ENCODE assay signal across 11 cellular contexts in genomic region chr15:28589769-28590168, GRCh38. TPM values are rescaled to one million over a fixed set of nuclear protein-coding genes. Genes with fewer than 3 reads are reported as not detected.
DNase-seq lines count a peak whose midpoint lies in the region; ATAC-seq and TF ChIP-seq lines count a peak whose summit lies in the region.
"Not testable (repeated sequence)": the region's sequence is repeated elsewhere in the genome, so short reads cannot be mapped to it uniquely, and the experiment has no call there.
"Had no signal": no experiment of that assay in that cellular context is flagged by ENCODE, and none has a peak within 500 bp of the region (broad histone marks: within the 10 kb centered on the region; RNA-seq: fewer than 3 reads in every experiment).

No MANE protein-coding gene starts in this region.

- peak overlapping the region; percentile 15; the same call in 1 of the 2 replicates for H3K9ac ChIP-seq in BLaER1
- H3K9ac ChIP-seq in HUES48 (ENCODE audit: low read depth, low read length); endodermal cell (ENCODE audit: extremely low read depth, low read length, poor library complexity, severe bottlenecking); neural progenitor cell: not testable (repeated sequence)

- WGBS in endodermal cell (ENCODE audit: insufficient coverage in 1 of 2, insufficient read length in 1 of 2), 2 experiments, result no CpG with 5 or more reads among the region's 9 CpGs

- H3K27me3 Mint-ChIP-seq in T-helper 17 cell; activated naive CD8-positive, alpha-beta T cell; endodermal cell (ENCODE audit: insufficient read depth); neural progenitor cell (ENCODE audit: insufficient read depth, low read depth); stimulated activated naive CD8-positive, alpha-beta T cell treated with anti-CD3 and anti-CD28 coated beads, Interleukin-15, amount 100 ng/mL, for 72 hours: not testable (repeated sequence)

- H3K4me3 Mint-ChIP-seq in T-helper 17 cell, result peak overlapping the region; percentile 96
- peak overlapping the region; percentile 96 for H3K4me3 Mint-ChIP-seq in activated naive CD8-positive, alpha-beta T cell
- peak overlapping the region; percentile 81 for H3K4me3 Mint-ChIP-seq in endodermal cell
- peak overlapping the region; percentile 97 for H3K4me3 Mint-ChIP-seq in neural progenitor cell
- peak overlapping the region; percentile 79 to 90 for H3K4me3 Mint-ChIP-seq in stimulated activated naive CD8-positive, alpha-beta T cell treated with anti-CD3 and anti-CD28 coated beads, Interleukin-15, amount 100 ng/mL, for 72 hours

- not testable (repeated sequence) for H4K20me1 ChIP-seq in BLaER1; neural progenitor cell (ENCODE audit: low read depth)

- not testable (repeated sequence) for H3K27me3 ChIP-seq in BLaER1; HUES48 (ENCODE audit: control insufficient read depth, insufficient read depth, low read length); endodermal cell (ENCODE audit: control insufficient read depth, insufficient read depth, low read length, poor library complexity, severe bottlenecking); neural progenitor cell

- not testable (repeated sequence) for H3F3A ChIP-seq in neural progenitor cell (ENCODE audit: low read depth)

- H2AFZ ChIP-seq in neural progenitor cell (replicated peaks), result not testable (repeated sequence)

- peak in 1 of 3 donors; percentile 2 for DNase-seq in T-helper 17 cell
- DNase-seq in endodermal cell; neural progenitor cell (ENCODE audit: low spot score): not testable (repeated sequence)
- DNase-seq in stimulated activated naive CD8-positive, alpha-beta T cell treated with anti-CD3 and anti-CD28 coated beads, Interleukin-15, amount 100 ng/mL, for 72 hours, result peak in 1 of 2 donors; percentile 5

- H3K36me3 Mint-ChIP-seq in T-helper 17 cell (ENCODE audit: low read depth); activated naive CD8-positive, alpha-beta T cell; endodermal cell (ENCODE audit: low read depth); neural progenitor cell: not testable (repeated sequence)

- not testable (repeated sequence) for H3K79me2 ChIP-seq in neural progenitor cell (ENCODE audit: low read depth)

- H3K4me1 ChIP-seq in BLaER1; HUES48 (ENCODE audit: control insufficient read depth, insufficient read depth, low read length); endodermal cell (ENCODE audit: control insufficient read depth, insufficient read depth, low read length); neural progenitor cell: not testable (repeated sequence)

- peak overlapping the region; percentile 58 for H3K4me3 ChIP-seq in BLaER1
- H3K4me3 ChIP-seq in HUES48 (ENCODE audit: low read depth, low read length), result peak overlapping the region; percentile 48; the same call in 1 of the 2 replicates
- H3K4me3 ChIP-seq in endodermal cell (ENCODE audit: low read length), result peak overlapping the region; percentile 60
- peak overlapping the region; percentile 20; the same call in 1 of the 2 replicates for H3K4me3 ChIP-seq in iPS-18c (ENCODE audit: insufficient read depth, low read depth, low read length)
- peak overlapping the region; percentile 45 for H3K4me3 ChIP-seq in neural progenitor cell

- H3K27ac Mint-ChIP-seq in T-helper 17 cell, result not testable (repeated sequence)
- H3K27ac Mint-ChIP-seq in activated naive CD8-positive, alpha-beta T cell, result peak overlapping the region; percentile 73
- H3K27ac Mint-ChIP-seq in endodermal cell (peak overlapping the region; percentile 91), neural progenitor cell (peak overlapping the region; percentile 79)
- peak overlapping the region; percentile 2 to 85 for H3K27ac Mint-ChIP-seq in stimulated activated naive CD8-positive, alpha-beta T cell treated with anti-CD3 and anti-CD28 coated beads, Interleukin-15, amount 100 ng/mL, for 72 hours

- TF ChIP-seq CTCF in endodermal cell (conservative IDR thresholded peaks at IDR 0.05); neural progenitor cell (IDR thresholded peaks at IDR 0.05): not testable (repeated sequence)

- peak overlapping the region; percentile 37; the same call in 1 of the 2 replicates for H3K4me2 ChIP-seq in BLaER1
- peak overlapping the region; percentile 74 for H3K4me2 ChIP-seq in neural progenitor cell

- not testable (repeated sequence) for H3K36me3 ChIP-seq in BLaER1; HUES48 (ENCODE audit: control insufficient read depth, insufficient read depth, low read length); endodermal cell (ENCODE audit: control insufficient read depth, insufficient read depth, low read length); neural progenitor cell

- H3K4me1 Mint-ChIP-seq in T-helper 17 cell; activated naive CD8-positive, alpha-beta T cell (ENCODE audit: low read depth); endodermal cell; neural progenitor cell; stimulated activated naive CD8-positive, alpha-beta T cell treated with anti-CD3 and anti-CD28 coated beads, Interleukin-15, amount 100 ng/mL, for 72 hours: not testable (repeated sequence)

- not testable (repeated sequence) for H3K9me3 ChIP-seq in BLaER1; HUES48 (ENCODE audit: control insufficient read depth, insufficient read depth, low read length); T-helper 17 cell (ENCODE audit: control insufficient read depth, low read length, poor library complexity, severe bottlenecking); endodermal cell (ENCODE audit: control insufficient read depth, low read length); iPS-18c (ENCODE audit: control insufficient read depth, insufficient read depth, low read length); neural progenitor cell (ENCODE audit: low read depth)

- ATAC-seq in T-helper 17 cell; stimulated activated naive CD8-positive, alpha-beta T cell treated with anti-CD3 and anti-CD28 coated beads, Interleukin-15, amount 100 ng/mL, for 72 hours: not testable (repeated sequence)

- not testable (repeated sequence) for H3K27ac ChIP-seq in BLaER1; HUES48 (ENCODE audit: low read depth, low read length); endodermal cell (ENCODE audit: low read depth, low read length); neural progenitor cell

- H3K9me3 Mint-ChIP-seq in activated naive CD8-positive, alpha-beta T cell (ENCODE audit: low read depth); endodermal cell; neural progenitor cell; stimulated activated naive CD8-positive, alpha-beta T cell treated with anti-CD3 and anti-CD28 coated beads, Interleukin-15, amount 100 ng/mL, for 72 hours: not testable (repeated sequence)

RNA-seq across cellular contexts. Expression of gene GOLGA6L25, which starts 36.4 kb away (rescaled TPM):
- total RNA-seq in T-helper 17 cell (not detected), endodermal cell (not detected), neural progenitor cell (ENCODE audit: low replicate concordance) (not detected in 2 replicates)
- not detected for polyA plus RNA-seq in endodermal cell (2013, experiment 1 of 2)
- not detected for polyA plus RNA-seq in endodermal cell (2013, experiment 2 of 2)
- total RNA-seq: cardiac septum, left lobe of liver, right cardiac atrium had no signal
- polyA plus RNA-seq: right cardiac atrium had no signal

RNA-seq across cellular contexts. Expression of gene GOLGA8G, which starts 57.0 kb away (rescaled TPM):
- total RNA-seq in T-helper 17 cell (not detected), endodermal cell (not detected), neural progenitor cell (ENCODE audit: low replicate concordance) (0.04 TPM in 1 of 2 replicates, not detected in the other)
- not detected for polyA plus RNA-seq in endodermal cell (2013, experiment 1 of 2)
- not detected for polyA plus RNA-seq in endodermal cell (2013, experiment 2 of 2)
- total RNA-seq: cardiac septum, left lobe of liver, right cardiac atrium had no signal
- polyA plus RNA-seq: right cardiac atrium had no signal
